In the genomic region with DNA sequence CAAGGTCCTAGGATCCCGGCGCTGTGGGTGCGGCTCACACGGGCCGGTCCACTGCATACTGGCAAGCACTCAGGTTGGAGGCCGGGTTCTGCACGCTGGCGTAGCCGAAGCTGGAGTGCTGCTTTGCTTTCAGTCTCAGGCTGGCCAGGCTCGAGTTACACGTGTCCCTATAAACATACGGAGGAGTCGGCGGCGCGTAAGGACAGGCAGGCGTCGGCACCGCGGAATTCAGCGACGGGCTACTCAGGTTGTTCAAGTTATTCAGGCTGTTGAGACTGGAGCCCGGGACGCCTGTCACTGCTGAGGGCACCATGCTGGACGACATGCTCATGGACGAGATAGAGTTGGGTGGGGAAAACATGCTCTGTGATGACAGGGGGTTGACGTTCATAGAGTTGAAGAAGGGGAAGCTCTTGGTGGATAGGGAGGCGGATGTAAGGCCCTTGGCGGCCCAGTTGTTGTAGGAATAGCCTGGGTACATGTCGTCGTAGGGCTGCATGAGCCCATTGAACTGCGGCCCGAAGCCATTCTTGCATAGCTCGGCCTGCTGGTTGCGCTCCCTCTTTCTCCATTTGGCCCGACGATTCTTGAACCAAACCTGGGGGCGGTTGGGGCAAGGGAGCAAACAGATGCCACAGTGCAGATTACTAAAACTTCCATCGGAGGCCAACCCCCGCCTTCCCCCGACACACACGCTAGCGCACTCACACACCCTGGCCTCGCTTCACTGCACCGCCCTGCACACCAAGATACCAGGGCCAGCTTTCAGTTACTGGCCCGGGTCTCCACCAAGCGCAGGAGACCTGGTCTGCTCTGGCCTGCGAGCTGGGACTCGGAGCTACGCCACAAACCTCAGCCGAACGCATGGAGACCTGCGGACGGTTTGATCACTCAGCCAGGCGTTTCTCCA, we compare ENCODE assay signal across 15 cellular contexts. TPM values are rescaled to one million over a fixed set of nuclear protein-coding genes. Genes with fewer than 3 reads are reported as not detected.
DNase-seq lines count a peak whose midpoint lies in the region; ATAC-seq and TF ChIP-seq lines count a peak whose summit lies in the region.
"Had no signal": no experiment of that assay in that cellular context is flagged by ENCODE, and none has a peak within 500 bp of the region (broad histone marks: within the 10 kb centered on the region; RNA-seq: fewer than 3 reads in every experiment).

No MANE protein-coding gene starts in this region.

- WGBS in urinary bladder = 17% methylated on average over 55 of the region's 55 CpGs

- no peak for DNase-seq in activated naive CD8-positive, alpha-beta T cell treated with anti-CD3 and anti-CD28 coated beads, Interleukin-2, amount 50 U/mL, for 24 hours
- peak; percentile 80 for DNase-seq in ecto neural progenitor cell (ENCODE audit: low spot score)
- peak in 1 of 2 experiments; percentile 62 for DNase-seq in mesothelial cell of epicardium (ENCODE audit: low spot score in 2 of 2, unreplicated experiment in 2 of 2)
- DNase-seq in germinal center (ENCODE audit: low spot score) = no peak
- no peak for DNase-seq in NCI-H2081 (lab: John Stamatoyannopoulos, UW)
- DNase-seq: adrenal gland; effector CD4-positive, alpha-beta T cell; NCI-H446; nucleus accumbens; stimulated activated CD4-positive, alpha-beta T cell treated with anti-CD3 and anti-CD28 coated beads, Interleukin-2, amount 100 ng/mL, for 48 hours had no signal

- no peaks in the 10 kb centered on the region for H3K36me3 ChIP-seq in urinary bladder (ENCODE audit: insufficient read depth)
- H3K36me3 ChIP-seq: adrenal gland had no signal

- no peaks in the 10 kb centered on the region for H3K4me1 ChIP-seq in urinary bladder (ENCODE audit: insufficient read depth)

- H3K9me3 Mint-ChIP-seq in activated naive CD8-positive, alpha-beta T cell (ENCODE audit: low read depth) = no peaks in the 10 kb centered on the region
- peaks cover 7% of the 10 kb centered on the region for H3K9me3 Mint-ChIP-seq in activated naive CD8-positive, alpha-beta T cell treated with anti-CD3 and anti-CD28 coated beads, Interleukin-2, amount 50 U/mL, for 24 hours
- no peaks in the 10 kb centered on the region for H3K9me3 Mint-ChIP-seq in mesothelial cell of epicardium

- peaks cover 56% of the 10 kb centered on the region for H3K27me3 Mint-ChIP-seq in activated naive CD8-positive, alpha-beta T cell
- H3K27me3 Mint-ChIP-seq in activated naive CD8-positive, alpha-beta T cell treated with anti-CD3 and anti-CD28 coated beads, Interleukin-2, amount 50 U/mL, for 24 hours = peaks cover 83% of the 10 kb centered on the region
- H3K27me3 Mint-ChIP-seq in mesothelial cell of epicardium (ENCODE audit: low read depth) = peaks cover 2% of the 10 kb centered on the region

- peak overlapping the region; percentile 78 for H3K4me3 ChIP-seq in urinary bladder (ENCODE audit: low read depth, low read length)
- H3K4me3 ChIP-seq: adrenal gland had no signal

- no peaks in the 10 kb centered on the region for H3K36me3 Mint-ChIP-seq in activated naive CD8-positive, alpha-beta T cell
- H3K36me3 Mint-ChIP-seq in activated naive CD8-positive, alpha-beta T cell treated with anti-CD3 and anti-CD28 coated beads, Interleukin-2, amount 50 U/mL, for 24 hours (ENCODE audit: low read depth) = peaks cover 4% of the 10 kb centered on the region
- peaks cover 15% of the 10 kb centered on the region for H3K36me3 Mint-ChIP-seq in mesothelial cell of epicardium

- peak overlapping the region; percentile 18 for H3K27ac Mint-ChIP-seq in activated naive CD8-positive, alpha-beta T cell
- H3K27ac Mint-ChIP-seq in activated naive CD8-positive, alpha-beta T cell treated with anti-CD3 and anti-CD28 coated beads, Interleukin-2, amount 50 U/mL, for 24 hours = no peak overlapping the region
- peak overlapping the region; percentile 95 for H3K27ac Mint-ChIP-seq in mesothelial cell of epicardium

- peak overlapping the region; percentile 7 for H3K4me3 Mint-ChIP-seq in activated naive CD8-positive, alpha-beta T cell
- H3K4me3 Mint-ChIP-seq in activated naive CD8-positive, alpha-beta T cell treated with anti-CD3 and anti-CD28 coated beads, Interleukin-2, amount 50 U/mL, for 24 hours = no peak overlapping the region
- peak overlapping the region; percentile 86 for H3K4me3 Mint-ChIP-seq in mesothelial cell of epicardium

- no peak for ATAC-seq in activated naive CD8-positive, alpha-beta T cell treated with anti-CD3 and anti-CD28 coated beads, Interleukin-2, amount 50 U/mL, for 24 hours
- ATAC-seq in GM21526 (IDR thresholded peaks at IDR 0.05; ENCODE audit: low FRiP score, unreplicated experiment) = no peak
- ATAC-seq: activated CD4-positive, CD25-positive, alpha-beta regulatory T cell treated with anti-CD3 and anti-CD28 coated beads, Interleukin-2, amount 50 U/mL, for 24 hours had no signal

- no peak for TF ChIP-seq CTCF in mesothelial cell of epicardium (IDR thresholded peaks at IDR 0.05; ENCODE audit: unreplicated experiment)

- peaks cover 46% of the 10 kb centered on the region for H3K4me1 Mint-ChIP-seq in activated naive CD8-positive, alpha-beta T cell (ENCODE audit: low read depth)
- peaks cover 27% of the 10 kb centered on the region for H3K4me1 Mint-ChIP-seq in activated naive CD8-positive, alpha-beta T cell treated with anti-CD3 and anti-CD28 coated beads, Interleukin-2, amount 50 U/mL, for 24 hours
- H3K4me1 Mint-ChIP-seq in mesothelial cell of epicardium = peaks cover 80% of the 10 kb centered on the region

- H3K27ac ChIP-seq in urinary bladder (ENCODE audit: low read depth) = peak overlapping the region; percentile 84
- H3K27ac ChIP-seq: adrenal gland, KMS-11 had no signal

RNA-seq across cellular contexts. Expression of a gene that starts 4.5 kb away (rescaled TPM):
- total RNA-seq in mesothelial cell of epicardium (88.7 to 99.3 TPM (median 95.5 TPM) in 3 replicates), urinary bladder (30.4 TPM)
- polyA plus RNA-seq in urinary bladder = 76.0 TPM
- total RNA-seq: adrenal gland had no signal
- polyA plus RNA-seq: adrenal gland had no signal
